ENCODE assay signal across 24 cellular contexts in genomic region chr22:30294830-30295229, GRCh38. TPM values are rescaled to one million over a fixed set of nuclear protein-coding genes. Genes with fewer than 3 reads are reported as not detected.
"Had no signal": no experiment of that assay in that cellular context is flagged by ENCODE, and none has a peak within 500 bp of the region (broad histone marks: within the 10 kb centered on the region; RNA-seq: fewer than 3 reads in every experiment).

No MANE protein-coding gene starts in this region.

- H3K36me3 ChIP-seq: uterus had no signal

- H3K36me3 Mint-ChIP-seq: WTC11 had no signal

- ATAC-seq: activated naive CD8-positive, alpha-beta T cell treated with anti-CD3 and anti-CD28 coated beads, Interleukin-2, amount 50 U/mL, for 24 hours; activated T-cell treated with anti-CD3 and anti-CD28 coated beads, Interleukin-2, amount 50 U/mL, for 72 hours; foreskin keratinocyte; sciatic nerve; WTC11 had no signal

- DNase-seq: activated CD8-positive, alpha-beta memory T cell treated with anti-CD3 and anti-CD28 coated beads, Interleukin-2, amount 50 U/mL, for 48 hours; activated effector memory CD4-positive, alpha-beta T cell treated with Interleukin-2 at 50 U/mL for 16 hours; activated naive CD4-positive, alpha-beta T cell treated with anti-CD3 and anti-CD28 coated beads for 36 hours; activated naive CD8-positive, alpha-beta T cell treated with anti-CD3 and anti-CD28 coated beads, Interleukin-2, amount 50 U/mL, for 24 hours; activated T-cell treated with anti-CD3 and anti-CD28 coated beads, Interleukin-2, amount 50 U/mL, for 72 hours; effector CD8-positive, alpha-beta T cell; erythroblast; foreskin keratinocyte; glutamatergic neuron; hippocampal formation; mesenchymal stem cell; occipital lobe; posterior cingulate gyrus; small intestine; stimulated activated CD4-positive, alpha-beta T cell treated with anti-CD3 and anti-CD28 coated beads, Interleukin-2, amount 100 ng/mL, for 24 hours; stimulated activated naive CD4-positive, alpha-beta T cell treated with Interleukin-2 at 50 U/mL for 16 hours; T-helper 1 cell; T-helper 9 cell; uterus had no signal

- H3K4me3 Mint-ChIP-seq: activated naive CD4-positive, alpha-beta T cell treated with anti-CD3 and anti-CD28 coated beads for 36 hours; activated naive CD8-positive, alpha-beta T cell treated with anti-CD3 and anti-CD28 coated beads, Interleukin-2, amount 50 U/mL, for 24 hours; activated T-cell treated with anti-CD3 and anti-CD28 coated beads, Interleukin-2, amount 50 U/mL, for 72 hours; dendritic cell treated with granulocyte-macrophage colony-stimulating factor and Interleukin-4, amounts not matched to agents 40 ng/mL and 50 ng/mL, for 4 days; WTC11 had no signal

- H3K27ac ChIP-seq: cardiac muscle cell, foreskin keratinocyte, uterus had no signal

- H3K27ac Mint-ChIP-seq: activated naive CD8-positive, alpha-beta T cell treated with anti-CD3 and anti-CD28 coated beads, Interleukin-2, amount 50 U/mL, for 24 hours; activated T-cell treated with anti-CD3 and anti-CD28 coated beads, Interleukin-2, amount 50 U/mL, for 72 hours; dendritic cell treated with granulocyte-macrophage colony-stimulating factor and Interleukin-4, amounts not matched to agents 40 ng/mL and 50 ng/mL, for 4 days; WTC11 had no signal

- H3K27me3 ChIP-seq: cardiac muscle cell, foreskin keratinocyte, uterus had no signal

- H3K9me3 ChIP-seq: uterus had no signal

- H3K4me3 ChIP-seq: cardiac muscle cell, uterus had no signal

- H3K27me3 Mint-ChIP-seq: activated naive CD8-positive, alpha-beta T cell treated with anti-CD3 and anti-CD28 coated beads, Interleukin-2, amount 50 U/mL, for 24 hours; dendritic cell treated with granulocyte-macrophage colony-stimulating factor and Interleukin-4, amounts not matched to agents 40 ng/mL and 50 ng/mL, for 4 days had no signal

- H3K9me3 Mint-ChIP-seq: activated naive CD4-positive, alpha-beta T cell treated with anti-CD3 and anti-CD28 coated beads for 36 hours; activated naive CD8-positive, alpha-beta T cell treated with anti-CD3 and anti-CD28 coated beads, Interleukin-2, amount 50 U/mL, for 24 hours; activated T-cell treated with anti-CD3 and anti-CD28 coated beads, Interleukin-2, amount 50 U/mL, for 72 hours; dendritic cell treated with granulocyte-macrophage colony-stimulating factor and Interleukin-4, amounts not matched to agents 40 ng/mL and 50 ng/mL, for 4 days; WTC11 had no signal

RNA-seq across cellular contexts. Expression of gene OSM, which starts 28.2 kb away (rescaled TPM):
- polyA plus RNA-seq: cardiac muscle cell, foreskin keratinocyte, neural cell had no signal
